In genomic region chr16:30185141-30185682, GRCh38 we compare ENCODE assay signal across 8 cellular contexts.
DNase-seq lines count a peak whose midpoint lies in the region; ATAC-seq, FAIRE-seq and TF ChIP-seq lines count a peak whose summit lies in the region.

No MANE protein-coding gene starts in this region.

- no peak for TF ChIP-seq CTCF in D721Med (IDR thresholded peaks at IDR 0.05; ENCODE audit: insufficient read depth, missing control alignments)

- peak overlapping the region; percentile 94 for H3K27ac Mint-ChIP-seq in central memory CD8-positive, alpha-beta T cell (ENCODE audit: low read depth)

- H3K27me3 Mint-ChIP-seq in central memory CD8-positive, alpha-beta T cell, result no peaks in the 10 kb centered on the region

- DNase-seq in MV-4-11 (lab: John Stamatoyannopoulos, UW) (peak; percentile 70), NCI-H82 treated with DMSO at 0.1 percent for 48 hours (lab: John Stamatoyannopoulos, UW; ENCODE audit: unreplicated experiment) (no peak), NCI-H146 (lab: John Stamatoyannopoulos, UW) (no peak), NCI-H1436 treated with DMSO at 0.1 percent for 48 hours (lab: John Stamatoyannopoulos, UW) (no peak), D721Med (ENCODE audit: insufficient read length, low spot score) (no peak)
- peak; percentile 17 to 21 for DNase-seq in central memory CD8-positive, alpha-beta T cell (ENCODE audit: low spot score in 2 of 2)

- peak overlapping the region in 18 of 21 experiments; percentile 22 to 98 (median 86) for H3K27ac ChIP-seq in skin epidermis

- no peak for FAIRE-seq in D721Med (lab: Jason Lieb, UNC)

- H3K4me3 ChIP-seq in GM08714 (ENCODE audit: low read length), result peak overlapping the region; percentile 77; the same call in 1 of the 2 replicates
- H3K4me3 ChIP-seq in skin epidermis, result peak overlapping the region; percentile 35 to 57 (median 45)

- no peak for ATAC-seq in central memory CD8-positive, alpha-beta T cell (replicated peaks; ENCODE audit: extremely low read depth, poor library complexity, severe bottlenecking)

- peak overlapping the region; percentile 100 for H3K4me3 Mint-ChIP-seq in central memory CD8-positive, alpha-beta T cell

- no peaks in the 10 kb centered on the region for H3K9me3 Mint-ChIP-seq in central memory CD8-positive, alpha-beta T cell

- peaks cover 45% of the 10 kb centered on the region for H3K4me1 Mint-ChIP-seq in central memory CD8-positive, alpha-beta T cell

- H3K36me3 Mint-ChIP-seq in central memory CD8-positive, alpha-beta T cell (ENCODE audit: insufficient read depth), result peaks cover 51% of the 10 kb centered on the region

Comparison
In these comparisons a context has a peak if more than half of its experiments do, and no peak if none do; other contexts are left out.
1. DNase-seq: peak in MV-4-11 (single experiment) and central memory CD8-positive, alpha-beta T cell (2 of 2); none in NCI-H82 treated with DMSO at 0.1 percent for 48 hours (single experiment), NCI-H146 (single experiment), NCI-H1436 treated with DMSO at 0.1 percent for 48 hours (single experiment) and D721Med (single experiment).